In the genomic region with DNA sequence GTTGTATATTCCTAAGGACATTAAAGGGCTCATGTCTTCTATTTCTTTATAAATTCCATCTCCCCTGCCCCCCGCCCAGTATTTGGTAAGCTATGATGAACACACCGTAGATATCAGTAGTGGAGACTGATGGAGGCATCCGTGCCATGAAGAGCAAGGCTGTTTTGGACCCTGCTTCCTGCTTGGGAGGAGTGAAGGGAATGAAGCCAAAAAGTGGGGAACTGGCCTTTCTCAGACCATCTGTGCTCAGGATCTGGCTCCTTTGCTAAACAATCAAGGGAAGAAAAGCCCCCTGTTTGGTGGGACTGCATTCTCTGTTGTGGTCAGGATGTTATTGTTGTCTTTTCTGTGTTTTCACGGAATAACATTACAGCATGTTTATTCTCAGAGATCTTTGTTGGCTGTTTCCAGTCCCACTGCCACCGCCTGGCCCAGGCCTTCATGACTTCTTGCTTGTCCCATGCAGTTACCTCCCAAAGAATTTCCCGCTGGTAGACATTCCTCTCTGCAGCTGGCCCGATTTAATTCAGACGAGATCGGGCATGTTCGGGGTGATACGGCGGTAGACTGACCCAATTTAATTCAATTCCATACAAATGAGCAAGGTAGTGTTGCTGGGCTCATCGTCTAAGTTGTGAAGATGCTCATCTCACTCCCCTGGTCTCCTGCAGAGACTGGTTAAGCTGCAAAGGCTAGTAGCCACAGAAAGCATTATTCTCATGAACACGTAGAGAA, we compare ENCODE assay signal across 14 cellular contexts.
"Had no signal": no experiment of that assay in that cellular context is flagged by ENCODE, and none has a peak within 500 bp of the region (broad histone marks: within the 10 kb centered on the region; RNA-seq: fewer than 3 reads in every experiment).

No MANE protein-coding gene starts in this region.

- H3K9me3 Mint-ChIP-seq: activated T-helper 17 cell treated with anti-CD3 and anti-CD28 coated beads, Interleukin-2, amount 50 U/mL, for 72 hours; memory B cell; natural killer cell treated with Interleukin-12 subunit alpha and Interleukin-12 subunit beta and Interleukin-15 and Interleukin-18, amount 100 ng/mL, for 72 hours; type B pancreatic cell had no signal

- H3K36me3 ChIP-seq: right lobe of liver had no signal

- H3K27me3 ChIP-seq: right lobe of liver had no signal

- H3K27ac Mint-ChIP-seq: activated T-helper 17 cell treated with anti-CD3 and anti-CD28 coated beads, Interleukin-2, amount 50 U/mL, for 72 hours; memory B cell; natural killer cell treated with Interleukin-12 subunit alpha and Interleukin-12 subunit beta and Interleukin-15 and Interleukin-18, amount 100 ng/mL, for 72 hours; type B pancreatic cell had no signal

- H3K4me2 ChIP-seq: smooth muscle cell had no signal

- H3K27ac ChIP-seq: coronary artery, right lobe of liver had no signal

- H3K4me1 Mint-ChIP-seq: activated T-helper 17 cell treated with anti-CD3 and anti-CD28 coated beads, Interleukin-2, amount 50 U/mL, for 72 hours; memory B cell had no signal

- H3K4me3 Mint-ChIP-seq: activated T-helper 17 cell treated with anti-CD3 and anti-CD28 coated beads, Interleukin-2, amount 50 U/mL, for 72 hours; memory B cell; natural killer cell treated with Interleukin-12 subunit alpha and Interleukin-12 subunit beta and Interleukin-15 and Interleukin-18, amount 100 ng/mL, for 72 hours; type B pancreatic cell had no signal

- DNase-seq: activated CD4-positive, alpha-beta T cell treated with anti-CD3 and anti-CD28 coated beads, Interleukin-2, amount 50 U/mL, for 4 hours; activated naive CD4-positive, alpha-beta T cell treated with Interleukin-2 at 50 U/mL for 16 hours; activated T-cell treated with anti-CD3 and anti-CD28 coated beads for 4 hours; aorta; foreskin melanocyte; occipital lobe; right lobe of liver; stimulated activated naive CD8-positive, alpha-beta T cell treated with anti-CD3 and anti-CD28 coated beads, Interleukin-15, Interleukin-2, amounts not matched to agents 100 U/mL and 50 U/mL, for 24 hours had no signal

- H3K36me3 Mint-ChIP-seq: memory B cell; natural killer cell treated with Interleukin-12 subunit alpha and Interleukin-12 subunit beta and Interleukin-15 and Interleukin-18, amount 100 ng/mL, for 72 hours; type B pancreatic cell had no signal

- H3K4me1 ChIP-seq: right lobe of liver had no signal

- ATAC-seq: activated T-helper 17 cell treated with anti-CD3 and anti-CD28 coated beads, Interleukin-2, amount 50 U/mL, for 72 hours; natural killer cell treated with Interleukin-12 subunit alpha and Interleukin-12 subunit beta and Interleukin-15 and Interleukin-18, amount 100 ng/mL, for 72 hours; right lobe of liver; stimulated activated naive CD8-positive, alpha-beta T cell treated with anti-CD3 and anti-CD28 coated beads, Interleukin-15, Interleukin-2, amounts not matched to agents 100 U/mL and 50 U/mL, for 24 hours had no signal

- H3K4me3 ChIP-seq: coronary artery, right lobe of liver, smooth muscle cell had no signal

- H3K27me3 Mint-ChIP-seq: activated T-helper 17 cell treated with anti-CD3 and anti-CD28 coated beads, Interleukin-2, amount 50 U/mL, for 72 hours; memory B cell; type B pancreatic cell had no signal
